In genomic region chr16:19502395-19503131, GRCh38 we compare ENCODE assay signal across 8 cellular contexts. TPM values are rescaled to one million over a fixed set of nuclear protein-coding genes. Genes with fewer than 3 reads are reported as not detected.
DNase-seq lines count a peak whose midpoint lies in the region; ATAC-seq, FAIRE-seq and TF ChIP-seq lines count a peak whose summit lies in the region.

No MANE protein-coding gene starts in this region.

- in situ Hi-C loops in ACHN (cut with HindIII; ENCODE audit: low pct_ligation_motif_present, low pct_unique_long_range_greater_than_20kb, low sequenced_read_pairs), result loop anchor here (25.0 kb wide), 1 partner anchor 90 kb away; the partner anchor contains the start of gene TMC5

- intact Hi-C loops in lower lobe of right lung (cut with DNase I), result no loop called here

- H3K27me3 ChIP-seq in lower lobe of right lung (ENCODE audit: low read depth), result no peaks in the 10 kb centered on the region

- no peaks in the 10 kb centered on the region for H3K9me3 ChIP-seq in lower lobe of right lung

- peak; percentile 83 for DNase-seq in ACHN
- DNase-seq in GM19239 (ENCODE audit: insufficient read length, low spot score), result peak; percentile 40
- peak; percentile 66 to 81 for DNase-seq in NCI-H524 (lab: John Stamatoyannopoulos, UW)
- DNase-seq in activated CD4-positive, alpha-beta T cell treated with anti-CD3 and anti-CD28 coated beads for 4 hours, result peak; percentile 59
- DNase-seq in coronary artery (ENCODE audit: low spot score), result no peak
- DNase-seq in lower lobe of right lung, result peak; percentile 69
- DNase-seq in stimulated activated CD8-positive, alpha-beta memory T cell treated with anti-CD3 and anti-CD28 coated beads, Interleukin-15, amount 100 ng/mL, for 48 hours (ENCODE audit: low read depth in 2 of 2), result peak; percentile 19 to 27

- H3K4me1 ChIP-seq in lower lobe of right lung, result peaks cover 4% of the 10 kb centered on the region

- peak; percentile 56 for TF ChIP-seq CTCF in coronary artery (IDR thresholded peaks at IDR 0.05)
- peak; percentile 79 for TF ChIP-seq CTCF in lower lobe of right lung (IDR thresholded peaks at IDR 0.05)

- peaks cover 97% of the 10 kb centered on the region for H3K36me3 ChIP-seq in lower lobe of right lung

- ATAC-seq in lower lobe of right lung (peak; percentile 81 to 82), GM18907 (IDR thresholded peaks at IDR 0.05; ENCODE audit: unreplicated experiment) (no peak)

- FAIRE-seq in GM19239 (lab: Jason Lieb, UNC), result no peak

- H3K4me3 ChIP-seq in coronary artery (no peak overlapping the region), lower lobe of right lung (no peak overlapping the region)

- no peak overlapping the region for H3K27ac ChIP-seq in coronary artery
- H3K27ac ChIP-seq in lower lobe of right lung, result no peak overlapping the region

RNA-seq across cellular contexts. Expression of gene GDE1, which starts 19.3 kb away (rescaled TPM):
- 81.5 TPM for total RNA-seq in lower lobe of right lung

RNA-seq across cellular contexts. Expression of gene CCP110, which starts 21.2 kb away (rescaled TPM):
- 23.9 TPM for total RNA-seq in lower lobe of right lung

RNA-seq across cellular contexts. Expression of gene VPS35L, which starts 52.9 kb away (rescaled TPM):
- total RNA-seq in lower lobe of right lung, result 45.9 TPM
